ENCODE assay signal across 9 cellular contexts in the genomic region with DNA sequence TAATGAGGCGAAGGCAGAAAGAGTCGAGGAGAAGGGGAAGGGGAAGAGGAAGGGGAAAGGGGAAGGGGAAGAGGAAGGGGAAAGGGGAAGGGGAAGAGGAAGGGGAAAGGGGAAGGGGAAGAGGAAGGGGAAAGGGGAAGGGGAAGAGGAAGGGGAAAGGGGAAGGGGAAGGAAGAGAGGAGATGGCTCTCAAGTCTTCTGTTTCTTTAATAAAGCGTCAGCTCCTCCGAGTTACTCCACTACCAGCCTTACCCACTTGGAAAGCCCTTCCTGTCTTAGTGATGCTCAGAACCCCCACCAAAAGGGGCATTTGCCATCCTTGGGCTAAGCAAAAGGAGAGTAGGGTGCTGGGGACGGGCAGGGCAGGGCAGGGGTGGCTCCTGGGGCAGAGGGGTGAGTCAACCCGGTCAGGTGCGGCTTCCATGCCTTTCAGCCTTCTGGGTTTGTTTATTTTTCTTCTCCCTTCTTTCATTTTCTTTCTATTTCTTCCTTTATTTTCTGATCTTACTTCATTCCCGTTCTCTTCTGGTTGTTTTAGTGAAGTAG. TPM values are rescaled to one million over a fixed set of nuclear protein-coding genes. Genes with fewer than 3 reads are reported as not detected.
DNase-seq lines count a peak whose midpoint lies in the region; ATAC-seq and TF ChIP-seq lines count a peak whose summit lies in the region.
"Had no signal": no experiment of that assay in that cellular context is flagged by ENCODE, and none has a peak within 500 bp of the region (broad histone marks: within the 10 kb centered on the region; RNA-seq: fewer than 3 reads in every experiment).

No MANE protein-coding gene starts in this region.

- no peaks in the 10 kb centered on the region for H3K36me3 ChIP-seq in heart left ventricle
- no peaks in the 10 kb centered on the region for H3K36me3 ChIP-seq in urinary bladder (ENCODE audit: insufficient read depth)
- H3K36me3 ChIP-seq in adrenal gland (replicated peaks in 1 of 2) = no peaks in the 10 kb centered on the region

- H3K4me3 ChIP-seq in heart left ventricle (peak overlapping the region in 11 of 12 donors; percentile 63 to 91 (median 76)), dorsolateral prefrontal cortex (peak overlapping the region in 45 of 59 donors; percentile 38 to 80 (median 64)), urinary bladder (ENCODE audit: low read depth, low read length) (peak overlapping the region; percentile 40), adrenal gland (peak overlapping the region in 1 of 4 donors; percentile 62)

- peaks cover 4 to 28% (median 13%) of the 10 kb centered on the region in 5 donors for H3K27me3 Mint-ChIP-seq in naive thymus-derived CD8-positive, alpha-beta T cell

- H3K27me3 ChIP-seq in heart left ventricle = peaks cover 0 to 13% (median 0%) of the 10 kb centered on the region in 9 donors
- peaks cover 0 to 45% (median 9%) of the 10 kb centered on the region in 45 donors for H3K27me3 ChIP-seq in dorsolateral prefrontal cortex
- H3K27me3 ChIP-seq in adrenal gland = peaks cover 9% of the 10 kb centered on the region

- H3K9me3 Mint-ChIP-seq in naive thymus-derived CD8-positive, alpha-beta T cell = peaks cover 0 to 3% (median 0%) of the 10 kb centered on the region in 9 donors

- H3K27ac ChIP-seq in heart left ventricle = peak overlapping the region; percentile 86 to 99 (median 96)
- H3K27ac ChIP-seq in dorsolateral prefrontal cortex = peak overlapping the region in 1 of 59 donors; percentile 70
- H3K27ac ChIP-seq in urinary bladder (ENCODE audit: low read depth) = no peak overlapping the region
- no peak overlapping the region for H3K27ac ChIP-seq in adrenal gland

- DNase-seq in heart left ventricle (no peak), Right ventricle myocardium superior (no peak), dorsolateral prefrontal cortex (no peak), ureter (ENCODE audit: low spot score) (no peak), adrenal gland (no peak), NOMO-1 (lab: John Stamatoyannopoulos, UW; ENCODE audit: unreplicated experiment in 2 of 2) (no peak)
- peak in 1 of 10 donors; percentile 5 for DNase-seq in naive thymus-derived CD8-positive, alpha-beta T cell
- DNase-seq: cortex of kidney had no signal

- H3K36me3 Mint-ChIP-seq in naive thymus-derived CD8-positive, alpha-beta T cell = no peaks in the 10 kb centered on the region

- TF ChIP-seq POLR2A in heart left ventricle (IDR thresholded peaks at IDR 0.05) (no peak), adrenal gland (IDR thresholded peaks at IDR 0.05) (no peak)

- peaks cover 24 to 48% (median 46%) of the 10 kb centered on the region in 4 donors for H3K4me1 Mint-ChIP-seq in naive thymus-derived CD8-positive, alpha-beta T cell

- ATAC-seq in heart left ventricle (no peak), Right ventricle myocardium superior (ENCODE audit: poor library complexity) (no peak)
- no peak for ATAC-seq in naive thymus-derived CD8-positive, alpha-beta T cell

- H3K4me1 ChIP-seq in heart left ventricle = peaks cover 0 to 28% (median 16%) of the 10 kb centered on the region in 12 donors
- H3K4me1 ChIP-seq in urinary bladder (ENCODE audit: insufficient read depth) = peaks cover 2% of the 10 kb centered on the region
- H3K4me1 ChIP-seq in adrenal gland (replicated peaks in 1 of 2) = peaks cover 13 to 16% of the 10 kb centered on the region in 2 donors

- POLR2A ChIA-PET in naive thymus-derived CD8-positive, alpha-beta T cell (lab: Charles Lee) = no interaction called here

- WGBS in heart left ventricle, 4 donors = 51 to 60% (median 53%) methylated on average over 8 of the region's 8 CpGs
- WGBS in urinary bladder = 46% methylated on average over 8 of the region's 8 CpGs
- 37 to 58% (median 44%) methylated on average over 6 to 8 of the region's 8 CpGs for WGBS in adrenal gland, 4 donors

- H3K27ac Mint-ChIP-seq in naive thymus-derived CD8-positive, alpha-beta T cell = peak overlapping the region in 8 of 10 donors; percentile 1 to 89 (median 29)

- intact Hi-C loops in heart left ventricle (cut with DNase I) = loop anchor here in 4 of 10 donors (5.0 to 10.0 kb wide), 2 partner anchors 81 to 84 kb away; no protein-coding TSS in a partner anchor
- intact Hi-C loops in Right ventricle myocardium superior (cut with DNase I) = no loop called here
- intact Hi-C loops in dorsolateral prefrontal cortex (cut with DNase I) = no loop called here
- intact Hi-C loops in adrenal gland (cut with DNase I) = no loop called here

- H3K4me3 Mint-ChIP-seq in naive thymus-derived CD8-positive, alpha-beta T cell = peak overlapping the region; percentile 49 to 87 (median 74)

- TF ChIP-seq CTCF in heart left ventricle (IDR thresholded peaks at IDR 0.05) = no peak
- TF ChIP-seq CTCF in dorsolateral prefrontal cortex (IDR thresholded peaks at IDR 0.05 in 54 of 56, conservative IDR thresholded peaks at IDR 0.05 in 2 of 56; ENCODE audit: low read depth in 1 of 56, partially characterized antibody in 56 of 56) = no peak
- TF ChIP-seq CTCF in adrenal gland (IDR thresholded peaks at IDR 0.05) = no peak

- peaks cover 0 to 5% (median 0%) of the 10 kb centered on the region in 12 donors for H3K9me3 ChIP-seq in heart left ventricle
- H3K9me3 ChIP-seq in adrenal gland (replicated peaks in 1 of 3) = no peaks in the 10 kb centered on the region

RNA-seq across cellular contexts. Expression of gene CLIC5, which starts 0.5 kb away (rescaled TPM):
- 100 to 1,000 TPM; 213 to 381 (median 247) TPM for total RNA-seq in heart left ventricle
- 10 to 100 TPM; 63.0 to 63.2 TPM for polyA plus RNA-seq in heart left ventricle
- total RNA-seq in Right ventricle myocardium superior = 279 TPM
- total RNA-seq in dorsolateral prefrontal cortex = 10 to 100 TPM in 4 of 120 experiments, 1 to 10 TPM in 116; 2.0 to 12.2 (median 5.3) TPM
- 1 to 10 TPM; 1.9 to 2.3 TPM for total RNA-seq in naive thymus-derived CD8-positive, alpha-beta T cell
- under 1 TPM; 0.06 to 0.42 (median 0.29) TPM for polyA plus RNA-seq in naive thymus-derived CD8-positive, alpha-beta T cell
- total RNA-seq in urinary bladder = 4.3 TPM
- 2.4 TPM for polyA plus RNA-seq in urinary bladder
- 8.0 TPM for total RNA-seq in ureter
- total RNA-seq in adrenal gland = 1 to 10 TPM; 1.0 to 5.6 (median 2.6) TPM
- 1 to 10 TPM; 1.2 to 1.8 (median 1.3) TPM for polyA plus RNA-seq in adrenal gland

Comparison
In these comparisons a context has a peak if more than half of its experiments do, and no peak if none do; other contexts are left out.
1. H3K27ac ChIP-seq: peak in heart left ventricle (12 of 12); none in urinary bladder (single experiment) and adrenal gland (0 of 5).
2. RNA of gene CLIC5, which starts 0.5 kb away (total RNA-seq): 279 TPM in Right ventricle myocardium superior (single experiment) and 213 to 381 TPM in heart left ventricle; 8.0 TPM in ureter (single experiment), 2.0 to 12.2 TPM in dorsolateral prefrontal cortex, 4.3 TPM in urinary bladder (single experiment), 1.0 to 5.6 TPM in adrenal gland and 1.9 to 2.3 TPM in naive thymus-derived CD8-positive, alpha-beta T cell; every median in the first group is over 10 times any median in the second.